1 cellular context compared by ENCODE assay signal in genomic region chr16:79283578-79283977, GRCh38.
TF ChIP-seq lines count a peak whose summit lies in the region.

No MANE protein-coding gene starts in this region.

TF ChIP-seq in GM12878, 131 proteins besides CTCF, POLR2A, EP300 and RAD21 (continued from another document):
- no peak for TF ChIP-seq GATAD2B (conservative IDR thresholded peaks at IDR 0.05; ENCODE audit: low read depth)
- no peak for TF ChIP-seq MLLT1 (IDR thresholded peaks at IDR 0.05)
- no peak for TF ChIP-seq ZZZ3 (IDR thresholded peaks at IDR 0.05; ENCODE audit: control insufficient read depth, insufficient read length, low read depth)
- no peak for TF ChIP-seq TCF12 (IDR thresholded peaks at IDR 0.05; ENCODE audit: low read depth, low read length)
- no peak for TF ChIP-seq HSF1 (IDR thresholded peaks at IDR 0.05; ENCODE audit: low read depth, low read length)
- no peak for TF ChIP-seq ZNF274 (IDR thresholded peaks at IDR 0.05; ENCODE audit: insufficient read depth, insufficient read length)
- TF ChIP-seq JUNB (IDR thresholded peaks at IDR 0.05): no peak
- no peak for TF ChIP-seq RELA (IDR thresholded peaks at IDR 0.05; ENCODE audit: borderline replicate concordance, partially characterized antibody)
- no peak for TF ChIP-seq PML (IDR thresholded peaks at IDR 0.05; ENCODE audit: low read length)
- no peak for TF ChIP-seq SIX5 (IDR thresholded peaks at IDR 0.05; ENCODE audit: low read depth, low read length, severe bottlenecking)
